Comparison of ENCODE assay signal across 28 cellular contexts in genomic region chr4:81617569-81617968, GRCh38.
DNase-seq lines count a peak whose midpoint lies in the region; ATAC-seq and FAIRE-seq lines count a peak whose summit lies in the region.
"Had no signal": no experiment of that assay in that cellular context is flagged by ENCODE, and none has a peak within 500 bp of the region (broad histone marks: within the 10 kb centered on the region; RNA-seq: fewer than 3 reads in every experiment).

No MANE protein-coding gene starts in this region.

- DNase-seq in NCI-H748 (lab: John Stamatoyannopoulos, UW; ENCODE audit: unreplicated experiment) (peak; percentile 60), NCI-H748 treated with DMSO at 0.1 percent for 48 hours (lab: John Stamatoyannopoulos, UW) (no peak), NCI-H146 treated with DMSO at 0.1 percent for 48 hours (lab: John Stamatoyannopoulos, UW; ENCODE audit: unreplicated experiment) (peak; percentile 5), left colon (no peak), small intestine (peak; percentile 82), epidermal melanocyte (ENCODE audit: insufficient read length, low spot score) (no peak)
- DNase-seq in stimulated activated CD4-positive, alpha-beta T cell treated with anti-CD3 and anti-CD28 coated beads, Interleukin-4, amount 100 ng/mL, for 4 hours: no peak
- DNase-seq: AML-193; BE2C; C1 segment of cervical spinal cord; CD4-positive, alpha-beta memory T cell; CD4-positive, CD25-positive, alpha-beta regulatory T cell; CD8-positive, alpha-beta memory T cell; COR-L47; DMS 273 treated with DMSO at 0.1 percent for 48 hours; DMS153; DMS53; DMS79; DND-41; EL; GDM1 had no signal

- no peak overlapping the region for H3K27ac ChIP-seq in small intestine (ENCODE audit: low read depth in 1 of 2, low read length in 1 of 2)
- H3K27ac ChIP-seq: 22Rv1, A549, BLaER1 had no signal

- no peaks in the 10 kb centered on the region for H3K27me3 ChIP-seq in small intestine (ENCODE audit: control insufficient read depth in 2 of 2, insufficient read depth in 2 of 2, low read length in 2 of 2)
- H3K27me3 ChIP-seq: BE2C, BLaER1 had no signal

- ATAC-seq in left colon: peak; percentile 92
- no peak for ATAC-seq in HG03457 (IDR thresholded peaks at IDR 0.05; ENCODE audit: unreplicated experiment)
- ATAC-seq: A549, GM12878 had no signal

- no peaks in the 10 kb centered on the region for H3K9me3 ChIP-seq in small intestine (ENCODE audit: control insufficient read depth, low read depth)
- H3K9me3 ChIP-seq: A549, BE2C, BLaER1 had no signal

- intact Hi-C loops in left colon (cut with DNase I, micrococcal nuclease): no loop called here

- H3K4me3 ChIP-seq in small intestine (ENCODE audit: low read depth in 1 of 2, low read length in 2 of 2): no peak overlapping the region
- H3K4me3 ChIP-seq: A549, BLaER1, GM12878 had no signal

- FAIRE-seq in small intestine (lab: Jason Lieb, UNC): no peak
- FAIRE-seq: A549, GM12878, GM12892, GM18507 had no signal

- no peaks in the 10 kb centered on the region for H3K36me3 ChIP-seq in small intestine (ENCODE audit: control insufficient read depth in 2 of 2, insufficient read depth in 2 of 2, low read length in 2 of 2)
- H3K36me3 ChIP-seq: BE2C, BLaER1 had no signal

- WGBS in small intestine, 3 donors: 18 to 59% (median 48%) methylated on average over 1 of the region's 1 CpG

- peaks cover 2% of the 10 kb centered on the region in 2 donors for H3K4me1 ChIP-seq in small intestine (ENCODE audit: control insufficient read depth in 2 of 2, insufficient read depth in 1 of 2, low read depth in 1 of 2, low read length in 1 of 2)
- H3K4me1 ChIP-seq: A549, BE2C had no signal

Comparison
In these comparisons a context has a peak if more than half of its experiments do, and no peak if none do; other contexts are left out.
1. DNase-seq: peak in NCI-H748 (single experiment), NCI-H146 treated with DMSO at 0.1 percent for 48 hours (single experiment) and small intestine (single experiment); none in NCI-H748 treated with DMSO at 0.1 percent for 48 hours (single experiment), left colon (0 of 2), epidermal melanocyte (single experiment) and stimulated activated CD4-positive, alpha-beta T cell treated with anti-CD3 and anti-CD28 coated beads, Interleukin-4, amount 100 ng/mL, for 4 hours (0 of 2).